In the genomic region with DNA sequence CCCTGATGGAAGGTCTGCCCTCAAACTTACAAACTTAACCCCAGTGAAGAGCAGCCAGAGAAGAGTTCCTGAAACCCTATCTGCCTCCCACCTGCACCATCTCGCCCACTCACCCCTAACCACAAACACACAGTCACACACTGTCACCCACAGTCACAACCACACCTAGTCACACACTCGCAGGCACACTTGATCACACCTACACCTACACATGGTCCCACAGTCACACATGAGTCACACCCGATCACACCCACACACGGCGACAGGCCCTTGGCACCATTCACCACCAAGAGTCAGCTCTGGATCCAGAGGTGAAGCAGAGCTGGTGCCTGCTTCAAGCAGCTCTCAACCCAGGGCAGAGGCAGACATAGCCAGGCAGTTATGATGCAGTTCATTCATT, we compare ENCODE assay signal across 10 cellular contexts. TPM values are rescaled to one million over a fixed set of nuclear protein-coding genes. Genes with fewer than 3 reads are reported as not detected.
DNase-seq lines count a peak whose midpoint lies in the region; ATAC-seq and TF ChIP-seq lines count a peak whose summit lies in the region.
"Had no signal": no experiment of that assay in that cellular context is flagged by ENCODE, and none has a peak within 500 bp of the region (broad histone marks: within the 10 kb centered on the region; RNA-seq: fewer than 3 reads in every experiment).

No MANE protein-coding gene starts in this region.

- H3K27me3 Mint-ChIP-seq in activated CD8-positive, alpha-beta T cell treated with anti-CD3 and anti-CD28 coated beads, Interleukin-2, amount 10 ng/mL, durations not matched to agents 7 days and 5 days (ENCODE audit: low read depth), result no peaks in the 10 kb centered on the region

- H3K4me3 ChIP-seq in adrenal gland (no peak overlapping the region), Peyer's patch (no peak overlapping the region)
- H3K4me3 ChIP-seq: transverse colon had no signal

- CTCF ChIA-PET in activated CD8-positive, alpha-beta T cell treated with anti-CD3 and anti-CD28 coated beads, Interleukin-2, amount 10 ng/mL, durations not matched to agents 7 days and 5 days (lab: Charles Lee), result interaction anchor here (0.8 to 1.7 kb wide), 3 partner anchors 80 to 459 kb away, joined by 3 read pairs; no protein-coding TSS in a partner anchor

- no peak overlapping the region for H3K4me3 Mint-ChIP-seq in activated CD8-positive, alpha-beta T cell treated with anti-CD3 and anti-CD28 coated beads, Interleukin-2, amount 10 ng/mL, durations not matched to agents 7 days and 5 days

- 67 to 85% (median 72%) methylated on average over 3 to 5 of the region's 5 CpGs for WGBS in adrenal gland, 4 donors

- H3K27me3 ChIP-seq in adrenal gland, result no peaks in the 10 kb centered on the region
- H3K27me3 ChIP-seq in Peyer's patch, result no peaks in the 10 kb centered on the region
- H3K27me3 ChIP-seq: transverse colon had no signal

- no peaks in the 10 kb centered on the region for H3K9me3 Mint-ChIP-seq in activated CD8-positive, alpha-beta T cell treated with anti-CD3 and anti-CD28 coated beads, Interleukin-2, amount 10 ng/mL, durations not matched to agents 7 days and 5 days (ENCODE audit: insufficient read depth)

- peaks cover 58% of the 10 kb centered on the region for H3K4me1 Mint-ChIP-seq in activated CD8-positive, alpha-beta T cell treated with anti-CD3 and anti-CD28 coated beads, Interleukin-2, amount 10 ng/mL, durations not matched to agents 7 days and 5 days (ENCODE audit: low read depth)

- no peak overlapping the region for H3K27ac ChIP-seq in adrenal gland
- no peak overlapping the region for H3K27ac ChIP-seq in Peyer's patch
- H3K27ac ChIP-seq: transverse colon had no signal

- peak; percentile 38 for ATAC-seq in GM19351 (IDR thresholded peaks at IDR 0.05; ENCODE audit: unreplicated experiment)
- no peak for ATAC-seq in activated CD8-positive, alpha-beta T cell treated with anti-CD3 and anti-CD28 coated beads, Interleukin-2, amount 10 ng/mL, durations not matched to agents 7 days and 5 days
- peak; percentile 74 for ATAC-seq in esophagus mucosa
- no peak for ATAC-seq in HG02840 (IDR thresholded peaks at IDR 0.05; ENCODE audit: low FRiP score, unreplicated experiment)
- ATAC-seq in HG03095 (IDR thresholded peaks at IDR 0.05; ENCODE audit: unreplicated experiment), result no peak
- ATAC-seq: SK-N-SH treated with all-trans-retinoic acid at 6 μM for 48 hours had no signal

- intact Hi-C loops in adrenal gland (cut with DNase I), result loop anchor here in 1 of 2 donors (10.0 kb wide), 1 partner anchor 441 kb away; no protein-coding TSS in a partner anchor

- H3K36me3 Mint-ChIP-seq in activated CD8-positive, alpha-beta T cell treated with anti-CD3 and anti-CD28 coated beads, Interleukin-2, amount 10 ng/mL, durations not matched to agents 7 days and 5 days (ENCODE audit: low read depth), result peaks cover 28% of the 10 kb centered on the region

- POLR2A ChIA-PET in activated CD8-positive, alpha-beta T cell treated with anti-CD3 and anti-CD28 coated beads, Interleukin-2, amount 10 ng/mL, durations not matched to agents 7 days and 5 days (lab: Charles Lee), result no interaction called here

- TF ChIP-seq POLR2A in adrenal gland (IDR thresholded peaks at IDR 0.05) (no peak), Peyer's patch (IDR thresholded peaks at IDR 0.05) (no peak)

- peaks cover 0 to 34% of the 10 kb centered on the region in 2 donors for H3K36me3 ChIP-seq in adrenal gland (replicated peaks in 1 of 2)
- peaks cover 0 to 22% (median 0%) of the 10 kb centered on the region in 3 donors for H3K36me3 ChIP-seq in Peyer's patch
- H3K36me3 ChIP-seq: transverse colon had no signal

- peaks cover 23 to 29% of the 10 kb centered on the region in 2 donors for H3K4me1 ChIP-seq in adrenal gland (replicated peaks in 1 of 2)
- H3K4me1 ChIP-seq in Peyer's patch, result peaks cover 0 to 12% (median 8%) of the 10 kb centered on the region in 4 donors

- DNase-seq in activated CD8-positive, alpha-beta T cell treated with anti-CD3 and anti-CD28 coated beads, Interleukin-2, amount 10 ng/mL, durations not matched to agents 7 days and 5 days, result no peak
- peak; percentile 49 to 87 (median 85) for DNase-seq in stimulated activated CD4-positive, alpha-beta T cell treated with anti-CD3 and anti-CD28 coated beads, TNF-alpha, amount 100 ng/mL, for 4 hours (ENCODE audit: low read depth in 3 of 3)
- DNase-seq in adrenal gland (no peak), Peyer's patch (no peak)
- DNase-seq: transverse colon had no signal

- no peak for TF ChIP-seq CTCF in adrenal gland (IDR thresholded peaks at IDR 0.05)
- no peak for TF ChIP-seq CTCF in Peyer's patch (IDR thresholded peaks at IDR 0.05)

- H3K9me3 ChIP-seq in adrenal gland (replicated peaks in 1 of 3) (no peaks in the 10 kb centered on the region), Peyer's patch (no peaks in the 10 kb centered on the region)
- H3K9me3 ChIP-seq: transverse colon had no signal

- H3K27ac Mint-ChIP-seq in activated CD8-positive, alpha-beta T cell treated with anti-CD3 and anti-CD28 coated beads, Interleukin-2, amount 10 ng/mL, durations not matched to agents 7 days and 5 days, result peak overlapping the region; percentile 60

RNA-seq across cellular contexts. Expression of gene TSPAN17, which starts 6.1 kb away (rescaled TPM):
- 10 to 100 TPM; 41.6 to 47.4 TPM for total RNA-seq in activated CD8-positive, alpha-beta T cell treated with anti-CD3 and anti-CD28 coated beads, Interleukin-2, amount 10 ng/mL, durations not matched to agents 7 days and 5 days
- 24.0 TPM for total RNA-seq in esophagus mucosa
- total RNA-seq in adrenal gland, result 100 to 1,000 TPM in 1 of 8 donors, 10 to 100 TPM in 7; 25.8 to 106 (median 59.5) TPM
- 10 to 100 TPM; 35.1 to 52.0 (median 43.8) TPM for polyA plus RNA-seq in adrenal gland
- total RNA-seq in Peyer's patch, result 10 to 100 TPM; 25.4 to 33.8 (median 28.7) TPM

RNA-seq across cellular contexts. Expression of gene EIF4E1B, which starts 22.9 kb away (rescaled TPM):
- total RNA-seq in activated CD8-positive, alpha-beta T cell treated with anti-CD3 and anti-CD28 coated beads, Interleukin-2, amount 10 ng/mL, durations not matched to agents 7 days and 5 days, result not detected
- total RNA-seq in esophagus mucosa, result not detected
- total RNA-seq in adrenal gland, result under 1 TPM in 1 of 8 donors, not detected in 7; 0.28 TPM
- under 1 TPM; 0.24 to 0.37 (median 0.24) TPM for polyA plus RNA-seq in adrenal gland
- not detected for total RNA-seq in Peyer's patch
- total RNA-seq: transverse colon had no signal

RNA-seq across cellular contexts. Expression of gene SNCB, which starts 23.1 kb away (rescaled TPM):
- total RNA-seq in activated CD8-positive, alpha-beta T cell treated with anti-CD3 and anti-CD28 coated beads, Interleukin-2, amount 10 ng/mL, durations not matched to agents 7 days and 5 days, result not detected
- total RNA-seq in esophagus mucosa, result not detected
- total RNA-seq in adrenal gland, result 1 to 10 TPM in 2 of 8 donors, under 1 TPM in 2, not detected in 4; 0.19 to 2.4 (median 1.4) TPM
- 1 to 10 TPM; 1.0 to 8.6 (median 2.8) TPM for polyA plus RNA-seq in adrenal gland
- not detected for total RNA-seq in Peyer's patch
- total RNA-seq: transverse colon had no signal

RNA-seq across cellular contexts. Expression of gene GPRIN1, which starts 43.4 kb away (rescaled TPM):
- 1 to 10 TPM; 1.9 to 2.5 TPM for total RNA-seq in activated CD8-positive, alpha-beta T cell treated with anti-CD3 and anti-CD28 coated beads, Interleukin-2, amount 10 ng/mL, durations not matched to agents 7 days and 5 days
- total RNA-seq in esophagus mucosa, result 1.9 TPM
- total RNA-seq in adrenal gland, result 1 to 10 TPM in 4 of 8 donors, under 1 TPM in 4; 0.42 to 4.0 (median 1.2) TPM
- 1 to 10 TPM in 2 of 3 donors, under 1 TPM in 1; 0.81 to 2.2 (median 1.3) TPM for polyA plus RNA-seq in adrenal gland
- 1 to 10 TPM in 2 of 4 donors, under 1 TPM in 2; 0.83 to 1.9 (median 1.2) TPM for total RNA-seq in Peyer's patch

Comparison
In these comparisons a context has a peak if more than half of its experiments do, and no peak if none do; other contexts are left out.
1. ATAC-seq: peak in GM19351 (single experiment) and esophagus mucosa (single experiment); none in activated CD8-positive, alpha-beta T cell treated with anti-CD3 and anti-CD28 coated beads, Interleukin-2, amount 10 ng/mL, durations not matched to agents 7 days and 5 days (single experiment), HG02840 (single experiment) and HG03095 (single experiment).
2. DNase-seq: peak in stimulated activated CD4-positive, alpha-beta T cell treated with anti-CD3 and anti-CD28 coated beads, TNF-alpha, amount 100 ng/mL, for 4 hours (3 of 3); none in activated CD8-positive, alpha-beta T cell treated with anti-CD3 and anti-CD28 coated beads, Interleukin-2, amount 10 ng/mL, durations not matched to agents 7 days and 5 days (single experiment), adrenal gland (0 of 7) and Peyer's patch (0 of 3).